ENCODE assay signal across 1 cellular context in genomic region chr14:90722590-90722989, GRCh38.
TF ChIP-seq lines count a peak whose summit lies in the region.

No MANE protein-coding gene starts in this region.

TF ChIP-seq in GM12878, 131 proteins besides CTCF, POLR2A, EP300 and RAD21 (continued from another document):
- TF ChIP-seq, protein P1, sequence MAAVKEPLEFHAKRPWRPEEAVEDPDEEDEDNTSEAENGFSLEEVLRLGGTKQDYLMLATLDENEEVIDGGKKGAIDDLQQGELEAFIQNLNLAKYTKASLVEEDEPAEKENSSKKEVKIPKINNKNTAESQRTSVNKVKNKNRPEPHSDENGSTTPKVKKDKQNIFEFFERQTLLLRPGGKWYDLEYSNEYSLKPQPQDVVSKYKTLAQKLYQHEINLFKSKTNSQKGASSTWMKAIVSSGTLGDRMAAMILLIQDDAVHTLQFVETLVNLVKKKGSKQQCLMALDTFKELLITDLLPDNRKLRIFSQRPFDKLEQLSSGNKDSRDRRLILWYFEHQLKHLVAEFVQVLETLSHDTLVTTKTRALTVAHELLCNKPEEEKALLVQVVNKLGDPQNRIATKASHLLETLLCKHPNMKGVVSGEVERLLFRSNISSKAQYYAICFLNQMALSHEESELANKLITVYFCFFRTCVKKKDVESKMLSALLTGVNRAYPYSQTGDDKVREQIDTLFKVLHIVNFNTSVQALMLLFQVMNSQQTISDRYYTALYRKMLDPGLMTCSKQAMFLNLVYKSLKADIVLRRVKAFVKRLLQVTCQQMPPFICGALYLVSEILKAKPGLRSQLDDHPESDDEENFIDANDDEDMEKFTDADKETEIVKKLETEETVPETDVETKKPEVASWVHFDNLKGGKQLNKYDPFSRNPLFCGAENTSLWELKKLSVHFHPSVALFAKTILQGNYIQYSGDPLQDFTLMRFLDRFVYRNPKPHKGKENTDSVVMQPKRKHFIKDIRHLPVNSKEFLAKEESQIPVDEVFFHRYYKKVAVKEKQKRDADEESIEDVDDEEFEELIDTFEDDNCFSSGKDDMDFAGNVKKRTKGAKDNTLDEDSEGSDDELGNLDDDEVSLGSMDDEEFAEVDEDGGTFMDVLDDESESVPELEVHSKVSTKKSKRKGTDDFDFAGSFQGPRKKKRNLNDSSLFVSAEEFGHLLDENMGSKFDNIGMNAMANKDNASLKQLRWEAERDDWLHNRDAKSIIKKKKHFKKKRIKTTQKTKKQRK (IDR thresholded peaks at IDR 0.05; ENCODE audit: low read depth, low read length): no peak
